1 cellular context compared by ENCODE assay signal in genomic region chr2:17719562-17720371, GRCh38.
A peak's percentile ranks its signal among the peaks of the same experiment; 100 is the strongest.
TF ChIP-seq lines count a peak whose summit lies in the region.

No MANE protein-coding gene starts in this region.

TF ChIP-seq in HepG2, 621 proteins besides CTCF, POLR2A, EP300 and RAD21:
- TF ChIP-seq CSRNP2 (CRISPR knock-in tag; conservative IDR thresholded peaks at IDR 0.05; ENCODE audit: low read depth) (no peak), ASH2L (IDR thresholded peaks at IDR 0.05; ENCODE audit: insufficient read length, low read depth, low read length) (peak; percentile 48), STAG1 (CRISPR knock-in tag; IDR thresholded peaks at IDR 0.05) (peak; percentile 55), SMC3 (IDR thresholded peaks at IDR 0.05; ENCODE audit: low read length) (peak; percentile 60)
